In the genomic region with DNA sequence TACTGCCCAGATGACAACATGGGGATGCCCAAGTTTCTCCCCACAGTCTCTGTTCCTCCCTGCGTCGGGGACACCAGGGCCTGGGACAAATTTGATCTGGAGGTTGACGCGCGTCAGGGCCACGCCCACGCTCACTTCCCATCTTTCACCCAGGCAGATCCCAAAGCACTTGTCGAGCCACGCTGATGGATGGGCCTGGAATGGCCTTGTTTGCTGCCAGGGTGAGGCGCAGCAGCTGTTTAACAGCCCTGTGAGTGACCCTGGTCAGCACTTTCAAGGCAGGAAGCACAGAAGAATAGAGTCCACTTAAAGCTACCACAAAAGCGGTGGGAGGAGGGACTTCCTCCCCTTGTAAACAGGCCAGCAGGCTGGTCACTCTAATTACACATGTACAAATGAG, we compare ENCODE assay signal across 9 cellular contexts.
DNase-seq lines count a peak whose midpoint lies in the region; ATAC-seq and TF ChIP-seq lines count a peak whose summit lies in the region.
"Had no signal": no experiment of that assay in that cellular context is flagged by ENCODE, and none has a peak within 500 bp of the region (broad histone marks: within the 10 kb centered on the region; RNA-seq: fewer than 3 reads in every experiment).

No MANE protein-coding gene starts in this region.

- no peak overlapping the region for H3K27ac ChIP-seq in SK-N-SH (ENCODE audit: low read depth in 2 of 2, low read length in 1 of 2)

- TF ChIP-seq POLR2A in GM18505 (IDR thresholded peaks at IDR 0.05; ENCODE audit: borderline replicate concordance, extremely low read depth, insufficient read depth, insufficient read length): no peak

- no peaks in the 10 kb centered on the region for H3K9me2 ChIP-seq in SK-N-SH

- no peaks in the 10 kb centered on the region for H3F3A ChIP-seq in SK-N-SH (replicated peaks; ENCODE audit: insufficient read depth)

- CTCF ChIA-PET in SK-N-SH (lab: Yijun Ruan, JAX): no interaction called here

- H3K79me2 ChIP-seq in SK-N-SH (ENCODE audit: insufficient read depth): no peaks in the 10 kb centered on the region

- TF ChIP-seq RAD21 in SK-N-SH (IDR thresholded peaks at IDR 0.05; ENCODE audit: low read length): no peak

- intact Hi-C loops in cardiac septum (cut with DNase I): no loop called here

- no peak overlapping the region for H3K4me2 ChIP-seq in SK-N-SH

- no peak overlapping the region for H3K4me3 ChIP-seq in SK-N-SH (ENCODE audit: low read depth in 2 of 2, low read length in 1 of 2)

- no peaks in the 10 kb centered on the region; a peak in 1 of 4 replicates for H3K4me1 ChIP-seq in SK-N-SH (ENCODE audit: control insufficient read depth in 1 of 2, insufficient read depth in 2 of 2, low read depth in 1 of 2, low read length in 1 of 2)

- no peak for TF ChIP-seq EP300 in SK-N-SH (IDR thresholded peaks at IDR 0.05; ENCODE audit: borderline replicate concordance in 1 of 2, low read depth in 1 of 2, low read length in 1 of 2)

- H2AFZ ChIP-seq in SK-N-SH (ENCODE audit: low read depth): no peak overlapping the region

- no peak for TF ChIP-seq CTCF in omental fat pad (IDR thresholded peaks at IDR 0.05)
- TF ChIP-seq CTCF in SK-N-SH (IDR thresholded peaks at IDR 0.05): no peak

- H4K20me1 ChIP-seq in SK-N-SH (ENCODE audit: insufficient read depth): no peaks in the 10 kb centered on the region

- H3K9me3 ChIP-seq in SK-N-SH: no peaks in the 10 kb centered on the region

- 91% methylated on average over 11 of the region's 11 CpGs for WGBS in SK-N-SH (ENCODE audit: low lambda C conversion rate)

- POLR2A ChIA-PET in SK-N-SH (lab: Yijun Ruan, JAX): no interaction called here

- ATAC-seq in omental fat pad (ENCODE audit: low FRiP score) (peak; percentile 38), GM18505 (IDR thresholded peaks at IDR 0.05; ENCODE audit: unreplicated experiment) (no peak)
- ATAC-seq: T-helper 17 cell had no signal

- DNase-seq in CD1c-positive myeloid dendritic cell (ENCODE audit: extremely low spot score): peak; percentile 93
- peak; percentile 54 to 79 for DNase-seq in NOMO-1 (lab: John Stamatoyannopoulos, UW; ENCODE audit: unreplicated experiment in 2 of 2)
- DNase-seq in cardiac septum (ENCODE audit: low spot score): peak; percentile 82
- no peak for DNase-seq in omental fat pad (ENCODE audit: low spot score)
- no peak for DNase-seq in NAMALWA (ENCODE audit: low spot score)
- no peak for DNase-seq in SK-N-SH
- DNase-seq in NCI-H2171 (lab: John Stamatoyannopoulos, UW): no peak
- DNase-seq: T-helper 17 cell had no signal

- no peaks in the 10 kb centered on the region for H3K27me3 ChIP-seq in SK-N-SH (ENCODE audit: insufficient read depth)

- H3K36me3 ChIP-seq in SK-N-SH (replicated peaks in 1 of 2; ENCODE audit: control insufficient read depth in 1 of 2, insufficient read depth in 2 of 2, low read length in 1 of 2): no peaks in the 10 kb centered on the region

- H3K9ac ChIP-seq in SK-N-SH: no peak overlapping the region

TF ChIP-seq in SK-N-SH, 30 proteins besides CTCF, POLR2A, EP300 and RAD21:
- no peak for TF ChIP-seq FOSL2 (IDR thresholded peaks at IDR 0.05; ENCODE audit: borderline replicate concordance, low read depth)
- no peak for TF ChIP-seq NRF1 (IDR thresholded peaks at IDR 0.05; ENCODE audit: low read depth, low read length)
- TF ChIP-seq TCF12 (IDR thresholded peaks at IDR 0.05): no peak
- TF ChIP-seq SIN3A (IDR thresholded peaks at IDR 0.05; ENCODE audit: borderline replicate concordance, low read depth, low read length): no peak
- TF ChIP-seq MXI1 (IDR thresholded peaks at IDR 0.05; ENCODE audit: low read depth, low read length): no peak
- no peak for TF ChIP-seq RXRA (IDR thresholded peaks at IDR 0.05; ENCODE audit: borderline replicate concordance, low read depth)
- TF ChIP-seq, protein P1, sequence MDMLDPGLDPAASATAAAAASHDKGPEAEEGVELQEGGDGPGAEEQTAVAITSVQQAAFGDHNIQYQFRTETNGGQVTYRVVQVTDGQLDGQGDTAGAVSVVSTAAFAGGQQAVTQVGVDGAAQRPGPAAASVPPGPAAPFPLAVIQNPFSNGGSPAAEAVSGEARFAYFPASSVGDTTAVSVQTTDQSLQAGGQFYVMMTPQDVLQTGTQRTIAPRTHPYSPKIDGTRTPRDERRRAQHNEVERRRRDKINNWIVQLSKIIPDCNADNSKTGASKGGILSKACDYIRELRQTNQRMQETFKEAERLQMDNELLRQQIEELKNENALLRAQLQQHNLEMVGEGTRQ (IDR thresholded peaks at IDR 0.05; ENCODE audit: borderline replicate concordance, low read depth, low read length): no peak
- TF ChIP-seq, protein P2, sequence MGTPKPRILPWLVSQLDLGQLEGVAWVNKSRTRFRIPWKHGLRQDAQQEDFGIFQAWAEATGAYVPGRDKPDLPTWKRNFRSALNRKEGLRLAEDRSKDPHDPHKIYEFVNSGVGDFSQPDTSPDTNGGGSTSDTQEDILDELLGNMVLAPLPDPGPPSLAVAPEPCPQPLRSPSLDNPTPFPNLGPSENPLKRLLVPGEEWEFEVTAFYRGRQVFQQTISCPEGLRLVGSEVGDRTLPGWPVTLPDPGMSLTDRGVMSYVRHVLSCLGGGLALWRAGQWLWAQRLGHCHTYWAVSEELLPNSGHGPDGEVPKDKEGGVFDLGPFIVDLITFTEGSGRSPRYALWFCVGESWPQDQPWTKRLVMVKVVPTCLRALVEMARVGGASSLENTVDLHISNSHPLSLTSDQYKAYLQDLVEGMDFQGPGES (IDR thresholded peaks at IDR 0.05; ENCODE audit: low read depth, low read length): no peak
- no peak for TF ChIP-seq RFX5 (IDR thresholded peaks at IDR 0.05; ENCODE audit: low read length)
- no peak for TF ChIP-seq YY1 (IDR thresholded peaks at IDR 0.05; ENCODE audit: low read depth)
- TF ChIP-seq POLR2AphosphoS5 (IDR thresholded peaks at IDR 0.05; ENCODE audit: low read depth, low read length): no peak
- TF ChIP-seq, protein P3, sequence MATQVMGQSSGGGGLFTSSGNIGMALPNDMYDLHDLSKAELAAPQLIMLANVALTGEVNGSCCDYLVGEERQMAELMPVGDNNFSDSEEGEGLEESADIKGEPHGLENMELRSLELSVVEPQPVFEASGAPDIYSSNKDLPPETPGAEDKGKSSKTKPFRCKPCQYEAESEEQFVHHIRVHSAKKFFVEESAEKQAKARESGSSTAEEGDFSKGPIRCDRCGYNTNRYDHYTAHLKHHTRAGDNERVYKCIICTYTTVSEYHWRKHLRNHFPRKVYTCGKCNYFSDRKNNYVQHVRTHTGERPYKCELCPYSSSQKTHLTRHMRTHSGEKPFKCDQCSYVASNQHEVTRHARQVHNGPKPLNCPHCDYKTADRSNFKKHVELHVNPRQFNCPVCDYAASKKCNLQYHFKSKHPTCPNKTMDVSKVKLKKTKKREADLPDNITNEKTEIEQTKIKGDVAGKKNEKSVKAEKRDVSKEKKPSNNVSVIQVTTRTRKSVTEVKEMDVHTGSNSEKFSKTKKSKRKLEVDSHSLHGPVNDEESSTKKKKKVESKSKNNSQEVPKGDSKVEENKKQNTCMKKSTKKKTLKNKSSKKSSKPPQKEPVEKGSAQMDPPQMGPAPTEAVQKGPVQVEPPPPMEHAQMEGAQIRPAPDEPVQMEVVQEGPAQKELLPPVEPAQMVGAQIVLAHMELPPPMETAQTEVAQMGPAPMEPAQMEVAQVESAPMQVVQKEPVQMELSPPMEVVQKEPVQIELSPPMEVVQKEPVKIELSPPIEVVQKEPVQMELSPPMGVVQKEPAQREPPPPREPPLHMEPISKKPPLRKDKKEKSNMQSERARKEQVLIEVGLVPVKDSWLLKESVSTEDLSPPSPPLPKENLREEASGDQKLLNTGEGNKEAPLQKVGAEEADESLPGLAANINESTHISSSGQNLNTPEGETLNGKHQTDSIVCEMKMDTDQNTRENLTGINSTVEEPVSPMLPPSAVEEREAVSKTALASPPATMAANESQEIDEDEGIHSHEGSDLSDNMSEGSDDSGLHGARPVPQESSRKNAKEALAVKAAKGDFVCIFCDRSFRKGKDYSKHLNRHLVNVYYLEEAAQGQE (IDR thresholded peaks at IDR 0.05; ENCODE audit: low read depth, low read length): no peak
- no peak for TF ChIP-seq FOXM1 (IDR thresholded peaks at IDR 0.05; ENCODE audit: low read depth)
- no peak for TF ChIP-seq GATA2 (CRISPR knock-in tag; IDR thresholded peaks at IDR 0.05)
- TF ChIP-seq FOXJ3 (CRISPR knock-in tag; IDR thresholded peaks at IDR 0.05): no peak
- no peak for TF ChIP-seq NFIC (IDR thresholded peaks at IDR 0.05; ENCODE audit: borderline replicate concordance)
- no peak for TF ChIP-seq CHD2 (IDR thresholded peaks at IDR 0.05; ENCODE audit: low read length, partially characterized antibody)
- TF ChIP-seq SMC3 (IDR thresholded peaks at IDR 0.05; ENCODE audit: low read depth, low read length): no peak
TF ChIP-seq in SK-N-SH: peak in this region for 0.

Comparison
In these comparisons a context has a peak if more than half of its experiments do, and no peak if none do; other contexts are left out.
1. DNase-seq: peak in CD1c-positive myeloid dendritic cell (single experiment), NOMO-1 (2 of 2) and cardiac septum (single experiment); none in omental fat pad (single experiment), NAMALWA (single experiment), SK-N-SH (single experiment) and NCI-H2171 (single experiment).